In genomic region chr11:47259178-47259977, GRCh38 we compare ENCODE assay signal across 1 cellular context.
TF ChIP-seq lines count a peak whose summit lies in the region.

No MANE protein-coding gene starts in this region.

TF ChIP-seq in K562, 482 proteins besides CTCF, POLR2A, EP300 and RAD21 (continued from another document):
- TF ChIP-seq CTCFL (IDR thresholded peaks at IDR 0.05; ENCODE audit: borderline replicate concordance, insufficient read depth, low read depth, low read length, poor library complexity, severe bottlenecking), result peak; percentile 3
- TF ChIP-seq BCL6 (CRISPR knock-in tag; IDR thresholded peaks at IDR 0.05), result no peak
- no peak for TF ChIP-seq KLF6 (CRISPR knock-in tag; IDR thresholded peaks at IDR 0.05; ENCODE audit: borderline replicate concordance)
- TF ChIP-seq SRSF7 (optimal IDR thresholded peaks at IDR 0.05; ENCODE audit: low read depth, low read length), result no peak
- TF ChIP-seq HDAC8 (tag; IDR thresholded peaks at IDR 0.05), result no peak
- no peak for TF ChIP-seq MXD1 (CRISPR knock-in tag; IDR thresholded peaks at IDR 0.05; ENCODE audit: borderline replicate concordance, poor library complexity, severe bottlenecking)
- TF ChIP-seq ILF3 (IDR thresholded peaks at IDR 0.05; ENCODE audit: borderline replicate concordance), result no peak
- TF ChIP-seq ZFP91 (CRISPR knock-in tag; IDR thresholded peaks at IDR 0.05), result no peak
- TF ChIP-seq, protein P1, sequence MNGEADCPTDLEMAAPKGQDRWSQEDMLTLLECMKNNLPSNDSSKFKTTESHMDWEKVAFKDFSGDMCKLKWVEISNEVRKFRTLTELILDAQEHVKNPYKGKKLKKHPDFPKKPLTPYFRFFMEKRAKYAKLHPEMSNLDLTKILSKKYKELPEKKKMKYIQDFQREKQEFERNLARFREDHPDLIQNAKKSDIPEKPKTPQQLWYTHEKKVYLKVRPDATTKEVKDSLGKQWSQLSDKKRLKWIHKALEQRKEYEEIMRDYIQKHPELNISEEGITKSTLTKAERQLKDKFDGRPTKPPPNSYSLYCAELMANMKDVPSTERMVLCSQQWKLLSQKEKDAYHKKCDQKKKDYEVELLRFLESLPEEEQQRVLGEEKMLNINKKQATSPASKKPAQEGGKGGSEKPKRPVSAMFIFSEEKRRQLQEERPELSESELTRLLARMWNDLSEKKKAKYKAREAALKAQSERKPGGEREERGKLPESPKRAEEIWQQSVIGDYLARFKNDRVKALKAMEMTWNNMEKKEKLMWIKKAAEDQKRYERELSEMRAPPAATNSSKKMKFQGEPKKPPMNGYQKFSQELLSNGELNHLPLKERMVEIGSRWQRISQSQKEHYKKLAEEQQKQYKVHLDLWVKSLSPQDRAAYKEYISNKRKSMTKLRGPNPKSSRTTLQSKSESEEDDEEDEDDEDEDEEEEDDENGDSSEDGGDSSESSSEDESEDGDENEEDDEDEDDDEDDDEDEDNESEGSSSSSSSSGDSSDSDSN (IDR thresholded peaks at IDR 0.05; ENCODE audit: borderline replicate concordance in 1 of 2, low read depth in 2 of 2, low read length in 2 of 2), result no peak
- TF ChIP-seq, protein P2, sequence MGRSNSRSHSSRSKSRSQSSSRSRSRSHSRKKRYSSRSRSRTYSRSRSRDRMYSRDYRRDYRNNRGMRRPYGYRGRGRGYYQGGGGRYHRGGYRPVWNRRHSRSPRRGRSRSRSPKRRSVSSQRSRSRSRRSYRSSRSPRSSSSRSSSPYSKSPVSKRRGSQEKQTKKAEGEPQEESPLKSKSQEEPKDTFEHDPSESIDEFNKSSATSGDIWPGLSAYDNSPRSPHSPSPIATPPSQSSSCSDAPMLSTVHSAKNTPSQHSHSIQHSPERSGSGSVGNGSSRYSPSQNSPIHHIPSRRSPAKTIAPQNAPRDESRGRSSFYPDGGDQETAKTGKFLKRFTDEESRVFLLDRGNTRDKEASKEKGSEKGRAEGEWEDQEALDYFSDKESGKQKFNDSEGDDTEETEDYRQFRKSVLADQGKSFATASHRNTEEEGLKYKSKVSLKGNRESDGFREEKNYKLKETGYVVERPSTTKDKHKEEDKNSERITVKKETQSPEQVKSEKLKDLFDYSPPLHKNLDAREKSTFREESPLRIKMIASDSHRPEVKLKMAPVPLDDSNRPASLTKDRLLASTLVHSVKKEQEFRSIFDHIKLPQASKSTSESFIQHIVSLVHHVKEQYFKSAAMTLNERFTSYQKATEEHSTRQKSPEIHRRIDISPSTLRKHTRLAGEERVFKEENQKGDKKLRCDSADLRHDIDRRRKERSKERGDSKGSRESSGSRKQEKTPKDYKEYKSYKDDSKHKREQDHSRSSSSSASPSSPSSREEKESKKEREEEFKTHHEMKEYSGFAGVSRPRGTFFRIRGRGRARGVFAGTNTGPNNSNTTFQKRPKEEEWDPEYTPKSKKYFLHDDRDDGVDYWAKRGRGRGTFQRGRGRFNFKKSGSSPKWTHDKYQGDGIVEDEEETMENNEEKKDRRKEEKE (IDR thresholded peaks at IDR 0.05; ENCODE audit: borderline replicate concordance in 1 of 2, control insufficient read depth in 1 of 2, low read depth in 2 of 2, low read length in 1 of 2), result no peak
- 0 out of 2 replicates have a peak, but pooled peaks have one; percentile 38 for TF ChIP-seq KLF16 (IDR thresholded peaks at IDR 0.05)
